Comparison of ENCODE assay signal across 26 cellular contexts in the genomic region with DNA sequence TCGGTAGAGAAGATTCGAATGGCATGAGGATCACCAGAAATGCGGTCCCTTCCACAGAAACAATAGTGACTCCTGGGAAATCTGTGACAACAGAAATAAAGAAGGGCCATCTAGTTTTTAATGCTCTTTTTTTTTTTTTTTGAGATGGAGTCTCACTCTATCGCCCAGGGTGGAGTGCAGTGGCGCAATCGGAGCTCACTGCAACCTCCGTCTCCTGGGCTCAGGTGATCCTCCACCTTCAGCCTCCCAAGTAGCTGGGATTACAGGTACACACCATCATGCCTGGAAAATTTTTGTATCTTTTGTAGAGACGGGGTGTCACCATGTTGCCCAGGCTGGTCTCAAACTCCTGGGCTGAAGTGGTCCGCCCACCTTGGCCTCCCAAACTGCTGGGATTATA. TPM values are rescaled to one million over a fixed set of nuclear protein-coding genes. Genes with fewer than 3 reads are reported as not detected.
"Had no signal": no experiment of that assay in that cellular context is flagged by ENCODE, and none has a peak within 500 bp of the region (broad histone marks: within the 10 kb centered on the region; RNA-seq: fewer than 3 reads in every experiment).

No MANE protein-coding gene starts in this region.

- H3K9me3 ChIP-seq: heart left ventricle, left lung, lower lobe of right lung, ovary, right atrium auricular region, suprapubic skin, thoracic aorta, tibial artery, upper lobe of left lung, vagina had no signal

- H3K36me3 Mint-ChIP-seq: immature natural killer cell; naive B cell; natural killer cell; stimulated activated effector memory CD8-positive, alpha-beta T cell treated with anti-CD3 and anti-CD28 coated beads, Interleukin-12 subunit alpha, Interleukin-12 subunit beta, amount 100 ng/mL, for 72 hours had no signal

- H3K4me1 ChIP-seq: left lung, suprapubic skin, tibial artery had no signal

- H3K27me3 Mint-ChIP-seq: progenitor cell of endocrine pancreas; stimulated activated naive CD8-positive, alpha-beta T cell treated with anti-CD3 and anti-CD28 coated beads, Interleukin-15, Interleukin-2, amounts not matched to agents 100 ng/mL and 50 ng/mL, for 24 hours had no signal

- H3K4me1 Mint-ChIP-seq: immature natural killer cell; stimulated activated effector memory CD8-positive, alpha-beta T cell treated with anti-CD3 and anti-CD28 coated beads, Interleukin-12 subunit alpha, Interleukin-12 subunit beta, amount 100 ng/mL, for 72 hours had no signal

- H3K27me3 ChIP-seq: heart left ventricle, left lung, ovary, right atrium auricular region, suprapubic skin, tibial artery, upper lobe of left lung, vagina had no signal

- H3K4me3 ChIP-seq: heart left ventricle, left lung, lower lobe of right lung, ovary, right atrium auricular region, skin epidermis, suprapubic skin, thoracic aorta, tibial artery, upper lobe of left lung, vagina had no signal

- DNase-seq: heart left ventricle; hypothalamus; immature natural killer cell; kidney; left colon; left lung; lower lobe of right lung; mammary epithelial cell; mesenchymal stem cell; naive B cell; natural killer cell; ovary; stimulated activated CD4-positive, alpha-beta T cell treated with anti-CD3 and anti-CD28 coated beads, Interleukin-4, amount 100 ng/mL, for 24 hours; stimulated activated naive CD4-positive, alpha-beta T cell; tibial artery; upper lobe of left lung had no signal

- H3K27ac Mint-ChIP-seq: immature natural killer cell; naive B cell; natural killer cell; progenitor cell of endocrine pancreas; stimulated activated effector memory CD8-positive, alpha-beta T cell treated with anti-CD3 and anti-CD28 coated beads, Interleukin-12 subunit alpha, Interleukin-12 subunit beta, amount 100 ng/mL, for 72 hours; stimulated activated naive CD8-positive, alpha-beta T cell treated with anti-CD3 and anti-CD28 coated beads, Interleukin-15, Interleukin-2, amounts not matched to agents 100 ng/mL and 50 ng/mL, for 24 hours had no signal

- H3K36me3 ChIP-seq: heart left ventricle, left lung, lower lobe of right lung, ovary, right atrium auricular region, suprapubic skin, thoracic aorta, tibial artery, upper lobe of left lung, vagina had no signal

- ATAC-seq: heart left ventricle; left colon; left lung; lower lobe of right lung; natural killer cell; stimulated activated effector memory CD8-positive, alpha-beta T cell treated with anti-CD3 and anti-CD28 coated beads, Interleukin-12 subunit alpha, Interleukin-12 subunit beta, amount 100 ng/mL, for 72 hours had no signal

- H3K27ac ChIP-seq: heart left ventricle, left lung, lower lobe of right lung, ovary, right atrium auricular region, skin epidermis, suprapubic skin, thoracic aorta, tibial artery, upper lobe of left lung, vagina had no signal

- H3K4me3 Mint-ChIP-seq: immature natural killer cell; naive B cell; natural killer cell; stimulated activated effector memory CD8-positive, alpha-beta T cell treated with anti-CD3 and anti-CD28 coated beads, Interleukin-12 subunit alpha, Interleukin-12 subunit beta, amount 100 ng/mL, for 72 hours; stimulated activated naive CD8-positive, alpha-beta T cell treated with anti-CD3 and anti-CD28 coated beads, Interleukin-15, Interleukin-2, amounts not matched to agents 100 ng/mL and 50 ng/mL, for 24 hours had no signal

- H3K9me3 Mint-ChIP-seq: immature natural killer cell; natural killer cell; stimulated activated effector memory CD8-positive, alpha-beta T cell treated with anti-CD3 and anti-CD28 coated beads, Interleukin-12 subunit alpha, Interleukin-12 subunit beta, amount 100 ng/mL, for 72 hours; stimulated activated naive CD8-positive, alpha-beta T cell treated with anti-CD3 and anti-CD28 coated beads, Interleukin-15, Interleukin-2, amounts not matched to agents 100 ng/mL and 50 ng/mL, for 24 hours had no signal

RNA-seq across cellular contexts. Expression of a gene that starts 43.9 kb away (rescaled TPM):
- total RNA-seq: pulmonary artery endothelial cell, right atrium auricular region, vagina had no signal
- polyA plus RNA-seq: immature natural killer cell, neural cell had no signal
